8 cellular contexts compared by ENCODE assay signal in genomic region chr5:164013077-164013670, GRCh38.
DNase-seq lines count a peak whose midpoint lies in the region; ATAC-seq and TF ChIP-seq lines count a peak whose summit lies in the region.

No MANE protein-coding gene starts in this region.

- no peaks in the 10 kb centered on the region for H3F3A ChIP-seq in SK-N-SH (replicated peaks; ENCODE audit: insufficient read depth)

- H3K4me3 ChIP-seq in MG63 (no peak overlapping the region), SK-N-SH (ENCODE audit: low read depth in 2 of 2, low read length in 1 of 2) (no peak overlapping the region)

- H2AFZ ChIP-seq in SK-N-SH (ENCODE audit: low read depth): peak overlapping the region; percentile 27; the same call in 1 of the 2 replicates

- H3K4me1 Mint-ChIP-seq in nephron progenitor cell: peaks cover 47% of the 10 kb centered on the region

- H3K4me3 Mint-ChIP-seq in nephron progenitor cell: no peak overlapping the region

- POLR2A ChIA-PET in SK-N-SH (lab: Yijun Ruan, JAX): no interaction called here

- H3K9ac ChIP-seq in SK-N-SH: no peak overlapping the region

- H3K36me3 Mint-ChIP-seq in nephron progenitor cell (ENCODE audit: low read depth): no peaks in the 10 kb centered on the region

- CTCF ChIA-PET in SK-N-SH (lab: Yijun Ruan, JAX): interaction anchor here (0.6 to 4.6 kb wide), 37 partner anchors 8 to 1421 kb away, joined by 3 to 27 read pairs (median 4); no protein-coding TSS in a partner anchor

- H3K9me3 Mint-ChIP-seq in nephron progenitor cell: no peaks in the 10 kb centered on the region

- no peaks in the 10 kb centered on the region for H3K27me3 Mint-ChIP-seq in nephron progenitor cell (ENCODE audit: low read depth, poor library complexity)

- no peak for TF ChIP-seq EP300 in SK-N-SH (IDR thresholded peaks at IDR 0.05; ENCODE audit: borderline replicate concordance in 1 of 2, low read depth in 1 of 2, low read length in 1 of 2)

- H3K9me2 ChIP-seq in SK-N-SH: no peaks in the 10 kb centered on the region

- peak; percentile 94 for TF ChIP-seq RAD21 in SK-N-SH (IDR thresholded peaks at IDR 0.05; ENCODE audit: low read length)

- no peaks in the 10 kb centered on the region for H3K9me3 ChIP-seq in MG63
- H3K9me3 ChIP-seq in SK-N-SH: no peaks in the 10 kb centered on the region

- H3K27me3 ChIP-seq in MG63 (no peaks in the 10 kb centered on the region), SK-N-SH (ENCODE audit: insufficient read depth) (no peaks in the 10 kb centered on the region)

- no peaks in the 10 kb centered on the region for H3K79me2 ChIP-seq in SK-N-SH (ENCODE audit: insufficient read depth)

- no peak overlapping the region for H3K4me2 ChIP-seq in SK-N-SH

- no peaks in the 10 kb centered on the region; a peak in 1 of 4 replicates for H3K4me1 ChIP-seq in SK-N-SH (ENCODE audit: control insufficient read depth in 1 of 2, insufficient read depth in 2 of 2, low read depth in 1 of 2, low read length in 1 of 2)

- ATAC-seq in HG02571 (IDR thresholded peaks at IDR 0.05; ENCODE audit: unreplicated experiment) (peak; percentile 82), esophagus mucosa (peak; percentile 55)

- DNase-seq in Ammon's horn (ENCODE audit: low spot score) (peak; percentile 80), MG63 (peak; percentile 41), SK-N-SH (peak; percentile 27), nephron progenitor cell (peak; percentile 75), NCI-H187 treated with DMSO at 0.1 percent for 48 hours (lab: John Stamatoyannopoulos, UW) (no peak)

- 58% methylated on average over 6 of the region's 6 CpGs for WGBS in SK-N-SH (ENCODE audit: low lambda C conversion rate)

- no peaks in the 10 kb centered on the region for H4K20me1 ChIP-seq in SK-N-SH (ENCODE audit: insufficient read depth)

- H3K36me3 ChIP-seq in MG63 (no peaks in the 10 kb centered on the region), SK-N-SH (replicated peaks in 1 of 2; ENCODE audit: control insufficient read depth in 1 of 2, insufficient read depth in 2 of 2, low read length in 1 of 2) (no peaks in the 10 kb centered on the region)

- no peak overlapping the region for H3K27ac ChIP-seq in SK-N-SH (ENCODE audit: low read depth in 2 of 2, low read length in 1 of 2)

- peak; percentile 31 for TF ChIP-seq CTCF in GM12874 (IDR thresholded peaks at IDR 0.05; ENCODE audit: insufficient read depth, low read depth, low read length)
- TF ChIP-seq CTCF in SK-N-SH (IDR thresholded peaks at IDR 0.05): peak; percentile 82
- peak; percentile 79 for TF ChIP-seq CTCF in nephron progenitor cell (IDR thresholded peaks at IDR 0.05)

- no peak overlapping the region for H3K27ac Mint-ChIP-seq in nephron progenitor cell

TF ChIP-seq in SK-N-SH, 30 proteins besides CTCF, POLR2A, EP300 and RAD21:
- no peak for TF ChIP-seq NFIC (IDR thresholded peaks at IDR 0.05; ENCODE audit: borderline replicate concordance)
- TF ChIP-seq NRF1 (IDR thresholded peaks at IDR 0.05; ENCODE audit: low read depth, low read length): no peak
- TF ChIP-seq SMC3 (IDR thresholded peaks at IDR 0.05; ENCODE audit: low read depth, low read length): peak; percentile 80
- TF ChIP-seq EZH2phosphoT487 (IDR thresholded peaks at IDR 0.05; ENCODE audit: borderline replicate concordance, low read depth): no peak
- TF ChIP-seq, protein P1, sequence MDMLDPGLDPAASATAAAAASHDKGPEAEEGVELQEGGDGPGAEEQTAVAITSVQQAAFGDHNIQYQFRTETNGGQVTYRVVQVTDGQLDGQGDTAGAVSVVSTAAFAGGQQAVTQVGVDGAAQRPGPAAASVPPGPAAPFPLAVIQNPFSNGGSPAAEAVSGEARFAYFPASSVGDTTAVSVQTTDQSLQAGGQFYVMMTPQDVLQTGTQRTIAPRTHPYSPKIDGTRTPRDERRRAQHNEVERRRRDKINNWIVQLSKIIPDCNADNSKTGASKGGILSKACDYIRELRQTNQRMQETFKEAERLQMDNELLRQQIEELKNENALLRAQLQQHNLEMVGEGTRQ (IDR thresholded peaks at IDR 0.05; ENCODE audit: borderline replicate concordance, low read depth, low read length): no peak
- TF ChIP-seq RCOR1 (IDR thresholded peaks at IDR 0.05; ENCODE audit: low read length): peak; percentile 22; the same call in 1 of the 2 replicates
TF ChIP-seq in SK-N-SH: peak in this region for 2.

Comparison
In these comparisons a context has a peak if more than half of its experiments do, and no peak if none do; other contexts are left out.
1. CTCF ChIP-seq: peak in every context shown above with its lines; median percentile 82 in SK-N-SH; 79 in nephron progenitor cell; 31 in GM12874.